In the genomic region with DNA sequence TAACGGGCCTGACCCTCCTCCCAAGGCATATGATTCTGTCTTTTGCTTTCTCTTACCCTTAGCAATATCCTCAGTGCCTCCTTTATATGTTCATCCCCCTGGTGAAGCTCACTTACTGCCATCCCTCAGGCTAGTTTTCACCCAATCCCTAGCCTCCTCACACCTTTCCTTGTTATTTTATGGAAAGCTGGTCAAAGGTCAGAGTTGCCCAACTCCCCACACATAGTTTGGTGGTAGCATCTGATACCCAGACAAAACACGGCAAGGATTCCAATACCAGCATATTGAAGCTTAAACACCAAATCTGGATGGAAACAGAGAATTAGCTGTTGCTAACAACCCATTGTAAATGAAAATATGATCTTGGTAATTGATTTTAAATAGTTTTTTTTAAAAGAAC, we compare ENCODE assay signal across 10 cellular contexts.
A peak's percentile ranks its signal among the peaks of the same experiment; 100 is the strongest.
DNase-seq lines count a peak whose midpoint lies in the region; ATAC-seq and TF ChIP-seq lines count a peak whose summit lies in the region.
"Had no signal": no experiment of that assay in that cellular context is flagged by ENCODE, and none has a peak within 500 bp of the region (broad histone marks: within the 10 kb centered on the region; RNA-seq: fewer than 3 reads in every experiment).

No MANE protein-coding gene starts in this region.

- 20 to 23% methylated on average over 2 of the region's 2 CpGs for WGBS in aorta, 2 donors

- CTCF ChIA-PET in activated naive CD4-positive, alpha-beta T cell treated with anti-CD3 and anti-CD28 coated beads, Interleukin-2, amount 10 ng/mL, durations not matched to agents 7 days and 5 days (lab: Charles Lee): no interaction called here

- no peaks in the 10 kb centered on the region for H3K27me3 Mint-ChIP-seq in activated naive CD4-positive, alpha-beta T cell treated with anti-CD3 and anti-CD28 coated beads, Interleukin-2, amount 10 ng/mL, durations not matched to agents 7 days and 5 days
- H3K27me3 Mint-ChIP-seq in naive thymus-derived CD8-positive, alpha-beta T cell: no peaks in the 10 kb centered on the region
- H3K27me3 Mint-ChIP-seq: activated CD4-positive, alpha-beta memory T cell treated with anti-CD3 and anti-CD28 coated beads, Interleukin-2, amount 10 ng/mL, durations not matched to agents 7 days and 5 days had no signal

- H3K9me3 Mint-ChIP-seq in activated naive CD4-positive, alpha-beta T cell treated with anti-CD3 and anti-CD28 coated beads, Interleukin-2, amount 10 ng/mL, durations not matched to agents 7 days and 5 days: peaks cover 16% of the 10 kb centered on the region
- peaks cover 0 to 7% (median 0%) of the 10 kb centered on the region in 9 donors for H3K9me3 Mint-ChIP-seq in naive thymus-derived CD8-positive, alpha-beta T cell

- peak overlapping the region in 26 of 59 donors; percentile 2 to 48 (median 22) for H3K4me3 ChIP-seq in dorsolateral prefrontal cortex
- H3K4me3 ChIP-seq in aorta (ENCODE audit: low read length in 2 of 2): no peak overlapping the region

- TF ChIP-seq CTCF in dorsolateral prefrontal cortex (IDR thresholded peaks at IDR 0.05 in 54 of 56, conservative IDR thresholded peaks at IDR 0.05 in 2 of 56; ENCODE audit: low read depth in 1 of 56, partially characterized antibody in 56 of 56): no peak

- no peak overlapping the region for H3K4me3 Mint-ChIP-seq in activated naive CD4-positive, alpha-beta T cell treated with anti-CD3 and anti-CD28 coated beads, Interleukin-2, amount 10 ng/mL, durations not matched to agents 7 days and 5 days
- peak overlapping the region in 4 of 10 donors; percentile 5 to 35 (median 18) for H3K4me3 Mint-ChIP-seq in naive thymus-derived CD8-positive, alpha-beta T cell
- H3K4me3 Mint-ChIP-seq: activated CD4-positive, alpha-beta memory T cell treated with anti-CD3 and anti-CD28 coated beads, Interleukin-2, amount 10 ng/mL, durations not matched to agents 7 days and 5 days had no signal

- DNase-seq in activated naive CD4-positive, alpha-beta T cell treated with anti-CD3 and anti-CD28 coated beads, Interleukin-2, amount 10 ng/mL, durations not matched to agents 7 days and 5 days: no peak
- no peak for DNase-seq in activated naive CD4-positive, alpha-beta T cell treated with anti-CD3 and anti-CD28 coated beads, Interleukin-2, amount 50 U/mL, for 16 hours
- DNase-seq in dorsolateral prefrontal cortex (no peak), aorta (no peak)
- DNase-seq in naive thymus-derived CD8-positive, alpha-beta T cell: no peak
- DNase-seq in activated CD4-positive, alpha-beta T cell treated with anti-CD3 and anti-CD28 coated beads for 4 hours: no peak
- DNase-seq: activated CD4-positive, alpha-beta memory T cell treated with anti-CD3 and anti-CD28 coated beads, Interleukin-2, amount 10 ng/mL, durations not matched to agents 7 days and 5 days; NCI-H1092 had no signal

- POLR2A ChIA-PET in naive thymus-derived CD8-positive, alpha-beta T cell (lab: Charles Lee): interaction anchor here (0.7 to 1.1 kb wide), 3 partner anchors 26 to 84 kb away, joined by 3 to 4 read pairs (median 4); no protein-coding TSS in a partner anchor

- no peaks in the 10 kb centered on the region for H3K36me3 ChIP-seq in aorta (ENCODE audit: control insufficient read depth in 1 of 2, insufficient read depth in 2 of 2, low read length in 1 of 2)

- no peaks in the 10 kb centered on the region for H3K27me3 ChIP-seq in dorsolateral prefrontal cortex
- H3K27me3 ChIP-seq in aorta (ENCODE audit: control insufficient read depth in 1 of 2, insufficient read depth in 2 of 2, low read length in 1 of 2): no peaks in the 10 kb centered on the region

- no peak for ATAC-seq in naive thymus-derived CD8-positive, alpha-beta T cell
- ATAC-seq in aorta (ENCODE audit: low FRiP score): peak; percentile 24
- no peak for ATAC-seq in HG03565 (IDR thresholded peaks at IDR 0.05; ENCODE audit: unreplicated experiment)
- no peak for ATAC-seq in GM18867 (IDR thresholded peaks at IDR 0.05; ENCODE audit: unreplicated experiment)

- intact Hi-C loops in dorsolateral prefrontal cortex (cut with DNase I) (loop anchor here in 1 of 2 donors (5.0 kb wide), 1 partner anchor 80 kb away; a partner anchor contains a TSS), aorta (cut with DNase I) (loop anchor here (5.0 to 10.0 kb wide), 5 partner anchors 63 to 105 kb away; no protein-coding TSS in a partner anchor)

- peak overlapping the region in 58 of 59 donors; percentile 44 to 89 (median 79) for H3K27ac ChIP-seq in dorsolateral prefrontal cortex
- H3K27ac ChIP-seq in aorta (ENCODE audit: low read depth in 1 of 2, low read length in 2 of 2): peak overlapping the region; percentile 94 to 99

- peak overlapping the region; percentile 14 for H3K27ac Mint-ChIP-seq in activated naive CD4-positive, alpha-beta T cell treated with anti-CD3 and anti-CD28 coated beads, Interleukin-2, amount 10 ng/mL, durations not matched to agents 7 days and 5 days
- H3K27ac Mint-ChIP-seq in naive thymus-derived CD8-positive, alpha-beta T cell: peak overlapping the region; percentile 11 to 98 (median 74)
- H3K27ac Mint-ChIP-seq: activated CD4-positive, alpha-beta memory T cell treated with anti-CD3 and anti-CD28 coated beads, Interleukin-2, amount 10 ng/mL, durations not matched to agents 7 days and 5 days had no signal

- peaks cover 59% of the 10 kb centered on the region for H3K4me1 Mint-ChIP-seq in activated naive CD4-positive, alpha-beta T cell treated with anti-CD3 and anti-CD28 coated beads, Interleukin-2, amount 10 ng/mL, durations not matched to agents 7 days and 5 days
- H3K4me1 Mint-ChIP-seq in naive thymus-derived CD8-positive, alpha-beta T cell: peaks cover 35 to 79% (median 64%) of the 10 kb centered on the region in 4 donors

- no peaks in the 10 kb centered on the region for H3K9me3 ChIP-seq in aorta (ENCODE audit: control insufficient read depth, low read length)

- H3K4me1 ChIP-seq in aorta (ENCODE audit: control insufficient read depth in 1 of 2, insufficient read depth in 2 of 2, low read length in 2 of 2): peaks cover 5 to 8% of the 10 kb centered on the region in 2 donors

- peaks cover 84% of the 10 kb centered on the region for H3K36me3 Mint-ChIP-seq in activated naive CD4-positive, alpha-beta T cell treated with anti-CD3 and anti-CD28 coated beads, Interleukin-2, amount 10 ng/mL, durations not matched to agents 7 days and 5 days
- H3K36me3 Mint-ChIP-seq in naive thymus-derived CD8-positive, alpha-beta T cell: peaks cover 6 to 45% (median 33%) of the 10 kb centered on the region in 3 donors
